8 cellular contexts compared by ENCODE assay signal in genomic region chr6:53326372-53327016, GRCh38. TPM values are rescaled to one million over a fixed set of nuclear protein-coding genes. Genes with fewer than 3 reads are reported as not detected.
DNase-seq lines count a peak whose midpoint lies in the region; ATAC-seq and TF ChIP-seq lines count a peak whose summit lies in the region.

No MANE protein-coding gene starts in this region.

- CTCF ChIA-PET in Panc1 (lab: Charles Lee) = interaction anchor here (0.6 kb wide), 1 partner anchor 49 kb away, joined by 5 read pairs; no protein-coding TSS in a partner anchor

- TF ChIP-seq CTCF in Panc1 (IDR thresholded peaks at IDR 0.05) (no peak), esophagus muscularis mucosa (IDR thresholded peaks at IDR 0.05) (no peak), prostate gland (IDR thresholded peaks at IDR 0.05) (no peak)

- no TSS peak for BruUV-seq in Panc1 (replicated peaks; lab: Mats Ljungman, UMichigan)

- H3K4me3 ChIP-seq in Panc1 (ENCODE audit: low read depth in 2 of 2, low read length in 2 of 2) = peak overlapping the region in 1 of 2 experiments; percentile 36; a peak in 2 of 4 replicates
- no peak overlapping the region for H3K4me3 ChIP-seq in esophagus muscularis mucosa
- no peak overlapping the region for H3K4me3 ChIP-seq in prostate gland

- H3K36me3 ChIP-seq in Panc1 (ENCODE audit: control insufficient read depth, insufficient read depth, low read length) = no peaks in the 10 kb centered on the region
- H3K36me3 ChIP-seq in esophagus muscularis mucosa = no peaks in the 10 kb centered on the region
- H3K36me3 ChIP-seq in prostate gland = no peaks in the 10 kb centered on the region

- peak overlapping the region; percentile 97 for H3K27ac ChIP-seq in Panc1 (ENCODE audit: low read length)
- H3K27ac ChIP-seq in esophagus muscularis mucosa (replicated peaks in 1 of 4) = peak overlapping the region; percentile 69 to 79 (median 74)
- peak overlapping the region; percentile 46 to 53 for H3K27ac ChIP-seq in prostate gland

- TF ChIP-seq EP300 in esophagus muscularis mucosa (IDR thresholded peaks at IDR 0.05) = no peak

- intact Hi-C loops in Panc1 (cut with micrococcal nuclease; ENCODE audit: unreplicated experiment) (no loop called here), esophagus muscularis mucosa (cut with DNase I) (no loop called here), prostate gland (cut with DNase I) (no loop called here)

- DNase-seq in Daoy (ENCODE audit: low read depth) (peak; percentile 98), Panc1 (ENCODE audit: low read depth, low spot score) (peak; percentile 85), esophagus muscularis mucosa (ENCODE audit: extremely low spot score) (no peak), prostate gland (ENCODE audit: low spot score) (peak; percentile 50), NCI-H1694 (lab: John Stamatoyannopoulos, UW) (no peak), NOMO-1 (lab: John Stamatoyannopoulos, UW; ENCODE audit: unreplicated experiment in 2 of 2) (no peak), hypothalamus (lab: John Stamatoyannopoulos, UW) (no peak)

- H3K4me1 ChIP-seq in Panc1 (ENCODE audit: control insufficient read depth, insufficient read depth, low read length) (peaks cover 79% of the 10 kb centered on the region), esophagus muscularis mucosa (peaks cover 45 to 55% (median 52%) of the 10 kb centered on the region in 4 donors), prostate gland (replicated peaks) (peaks cover 14% of the 10 kb centered on the region)

- 34% methylated on average over 10 of the region's 11 CpGs for WGBS in esophagus muscularis mucosa
- 53% methylated on average over 11 of the region's 11 CpGs for WGBS in prostate gland

- ATAC-seq in Panc1 (peak; percentile 94), GM19035 (IDR thresholded peaks at IDR 0.05; ENCODE audit: unreplicated experiment) (no peak)

- TF ChIP-seq POLR2A in esophagus muscularis mucosa (IDR thresholded peaks at IDR 0.05; ENCODE audit: low read depth) (no peak), prostate gland (IDR thresholded peaks at IDR 0.05) (no peak)

- POLR2A ChIA-PET in Panc1 (lab: Charles Lee) = no interaction called here

- in situ Hi-C loops in Panc1 (cut with HindIII; ENCODE audit: low pct_unique_long_range_greater_than_20kb, low sequenced_read_pairs) = no loop called here

- H3K27me3 ChIP-seq in Panc1 (ENCODE audit: control insufficient read depth, insufficient read depth, low read length) (no peaks in the 10 kb centered on the region), esophagus muscularis mucosa (no peaks in the 10 kb centered on the region), prostate gland (replicated peaks; ENCODE audit: insufficient read depth) (no peaks in the 10 kb centered on the region)

- H3K9me3 ChIP-seq in Panc1 (ENCODE audit: control insufficient read depth, insufficient read depth, low read depth, low read length) = no peaks in the 10 kb centered on the region
- no peaks in the 10 kb centered on the region for H3K9me3 ChIP-seq in esophagus muscularis mucosa
- no peaks in the 10 kb centered on the region for H3K9me3 ChIP-seq in prostate gland

RNA-seq across cellular contexts. Expression of gene ELOVL5, which starts 22.3 kb away (rescaled TPM):
- 52.6 and 83.2 TPM in 2 replicates for total RNA-seq in Daoy (2014; rRNA removed; shearing (Covaris generic))
- total RNA-seq in Panc1 (2021; ENCODE audit: unreplicated experiment) (218 TPM), esophagus muscularis mucosa (10 to 100 TPM; 55.2 to 80.2 (median 64.8) TPM), prostate gland (100 to 1,000 TPM; 193 to 353 TPM)
- 111 TPM for polyA plus RNA-seq in Panc1 (2012; ENCODE audit: insufficient read length)

Comparison
In these comparisons a context has a peak if more than half of its experiments do, and no peak if none do; other contexts are left out.
1. DNase-seq: peak in Daoy (single experiment), Panc1 (single experiment) and prostate gland (single experiment); none in esophagus muscularis mucosa (single experiment), NCI-H1694 (single experiment), NOMO-1 (0 of 2) and hypothalamus (0 of 51).
2. Peak in every context shown above with its lines, with median percentiles within 50 percentile points of each other: H3K27ac ChIP-seq.